ENCODE assay signal across 25 cellular contexts in the genomic region with DNA sequence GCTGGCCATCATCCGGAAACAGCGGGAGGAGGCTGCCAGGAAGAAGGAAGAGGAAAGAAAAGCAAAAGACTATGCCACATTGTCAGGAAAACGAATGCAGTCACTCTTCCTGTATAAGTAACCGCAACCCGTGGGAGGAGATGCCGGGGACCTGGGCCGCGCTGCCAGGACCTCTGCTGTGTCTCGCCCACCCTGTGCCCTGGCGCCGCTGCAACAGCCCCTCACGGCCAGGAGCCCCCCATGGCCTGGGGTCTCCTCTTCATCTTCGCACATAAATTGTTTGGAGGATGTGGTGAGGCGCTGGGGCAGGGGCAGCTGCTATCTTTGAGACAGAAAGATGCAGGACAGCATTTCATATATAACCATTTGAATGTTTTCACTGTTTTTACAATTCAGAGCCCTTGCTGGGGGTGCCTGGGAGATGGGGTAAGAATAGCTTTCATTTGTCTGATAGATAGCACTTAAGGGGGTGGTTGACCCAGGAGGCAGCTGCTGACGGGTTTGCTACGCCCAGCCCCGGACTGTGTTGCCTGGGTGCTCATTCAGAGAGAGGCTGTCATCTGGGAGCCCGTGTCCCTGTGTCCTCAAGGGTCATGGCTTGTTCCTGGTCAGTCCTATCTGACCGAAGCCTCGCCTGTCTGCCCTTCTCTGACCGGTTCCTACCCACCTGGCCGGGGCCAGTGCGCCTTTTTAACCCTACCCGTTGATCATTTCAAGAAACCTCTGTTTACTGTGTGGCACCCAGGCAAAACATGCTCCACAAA.
"Had no signal": no experiment of that assay in that cellular context is flagged by ENCODE, and none has a peak within 500 bp of the region (broad histone marks: within the 10 kb centered on the region; RNA-seq: fewer than 3 reads in every experiment).

No MANE protein-coding gene starts in this region.

- H3K36me3 Mint-ChIP-seq: mesothelial cell of epicardium; naive B cell; stimulated activated effector memory CD8-positive, alpha-beta T cell treated with anti-CD3 and anti-CD28 coated beads, Interleukin-12 subunit alpha, Interleukin-12 subunit beta, amount 100 ng/mL, for 72 hours had no signal

- DNase-seq: hippocampal formation; left colon; lower lobe of right lung; mammary epithelial cell; mesendoderm; naive B cell; natural killer cell; nucleus accumbens; retina; stimulated activated CD4-positive, alpha-beta T cell treated with anti-CD3 and anti-CD28 coated beads, Interleukin-4, amount 100 ng/mL, for 24 hours; stimulated activated naive CD4-positive, alpha-beta T cell; tibial artery; trophoblast cell; uterus had no signal

- H3K4me1 ChIP-seq: left lung, lower lobe of right lung, pancreas, prostate gland, suprapubic skin, tibial artery, uterus had no signal

- H3K9me3 ChIP-seq: pancreas, prostate gland, thoracic aorta, uterus had no signal

- H3K4me1 Mint-ChIP-seq: mesothelial cell of epicardium; naive B cell; natural killer cell; stimulated activated effector memory CD8-positive, alpha-beta T cell treated with anti-CD3 and anti-CD28 coated beads, Interleukin-12 subunit alpha, Interleukin-12 subunit beta, amount 100 ng/mL, for 72 hours had no signal

- H3K27me3 Mint-ChIP-seq: naive B cell; stimulated activated naive CD8-positive, alpha-beta T cell treated with anti-CD3 and anti-CD28 coated beads, Interleukin-15, Interleukin-2, amounts not matched to agents 100 ng/mL and 50 ng/mL, for 24 hours had no signal

- H3K4me3 Mint-ChIP-seq: mesothelial cell of epicardium; naive B cell; natural killer cell; stimulated activated effector memory CD8-positive, alpha-beta T cell treated with anti-CD3 and anti-CD28 coated beads, Interleukin-12 subunit alpha, Interleukin-12 subunit beta, amount 100 ng/mL, for 72 hours; stimulated activated naive CD8-positive, alpha-beta T cell treated with anti-CD3 and anti-CD28 coated beads, Interleukin-15, Interleukin-2, amounts not matched to agents 100 ng/mL and 50 ng/mL, for 24 hours had no signal

- H3K27ac Mint-ChIP-seq: mesothelial cell of epicardium; naive B cell; natural killer cell; stimulated activated effector memory CD8-positive, alpha-beta T cell treated with anti-CD3 and anti-CD28 coated beads, Interleukin-12 subunit alpha, Interleukin-12 subunit beta, amount 100 ng/mL, for 72 hours; stimulated activated naive CD8-positive, alpha-beta T cell treated with anti-CD3 and anti-CD28 coated beads, Interleukin-15, Interleukin-2, amounts not matched to agents 100 ng/mL and 50 ng/mL, for 24 hours had no signal

- H3K27ac ChIP-seq: left lung, lower lobe of right lung, pancreas, prostate gland, skin epidermis, suprapubic skin, thoracic aorta, tibial artery, uterus had no signal

- ATAC-seq: left colon; left lung; natural killer cell; pancreas; right cardiac atrium; sciatic nerve; stimulated activated effector memory CD8-positive, alpha-beta T cell treated with anti-CD3 and anti-CD28 coated beads, Interleukin-12 subunit alpha, Interleukin-12 subunit beta, amount 100 ng/mL, for 72 hours had no signal

- H3K36me3 ChIP-seq: left lung, lower lobe of right lung, pancreas, prostate gland, suprapubic skin, thoracic aorta, tibial artery, uterus had no signal

- H3K4me3 ChIP-seq: left lung, lower lobe of right lung, pancreas, prostate gland, skin epidermis, suprapubic skin, thoracic aorta, tibial artery, uterus had no signal

- H3K27me3 ChIP-seq: left lung, pancreas, suprapubic skin, tibial artery, uterus had no signal
